ENCODE assay signal across 30 cellular contexts in the genomic region with DNA sequence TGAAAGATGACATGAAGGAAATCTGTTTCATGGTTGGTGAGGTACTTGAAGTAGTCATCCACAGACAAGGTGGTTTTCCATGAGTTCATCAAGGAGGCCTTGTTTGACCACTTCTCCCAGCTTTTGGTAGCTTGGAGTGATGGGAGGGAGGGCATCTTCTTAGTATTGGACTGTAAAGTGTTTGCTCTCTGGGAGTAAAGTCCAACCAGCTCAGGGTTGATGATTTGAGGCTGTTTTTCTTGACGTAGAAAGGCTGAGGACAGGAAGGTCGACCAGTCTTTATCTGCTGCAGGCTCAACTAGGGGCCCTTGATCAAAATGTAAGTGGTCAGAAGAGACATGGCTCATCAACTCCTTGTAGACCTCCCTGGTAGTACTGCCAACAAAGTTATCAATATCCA. TPM values are rescaled to one million over a fixed set of nuclear protein-coding genes. Genes with fewer than 3 reads are reported as not detected.
DNase-seq lines count a peak whose midpoint lies in the region; ATAC-seq lines count a peak whose summit lies in the region.
"Had no signal": no experiment of that assay in that cellular context is flagged by ENCODE, and none has a peak within 500 bp of the region (broad histone marks: within the 10 kb centered on the region; RNA-seq: fewer than 3 reads in every experiment).

No MANE protein-coding gene starts in this region.

- H3K9me3 ChIP-seq in GM23248 (ENCODE audit: low read depth): no peaks in the 10 kb centered on the region
- H3K9me3 ChIP-seq: HAP-1, SJSA1 had no signal

- H4K20me1 ChIP-seq in GM23248 (ENCODE audit: insufficient read depth): no peaks in the 10 kb centered on the region

- H3K9me2 ChIP-seq in GM23248 (ENCODE audit: insufficient read depth): no peaks in the 10 kb centered on the region

- H3K27ac ChIP-seq in GM23248: no peak overlapping the region
- H3K27ac ChIP-seq: 22Rv1, KMS-11, PC-9, SJSA1 had no signal

- CTCF ChIA-PET in activated naive CD4-positive, alpha-beta T cell treated with anti-CD3 and anti-CD28 coated beads, Interleukin-2, amount 10 ng/mL, durations not matched to agents 7 days and 5 days (lab: Charles Lee): interaction anchor here (1.0 to 2.1 kb wide), 3 partner anchors 11 to 87 kb away, joined by 4 to 8 read pairs (median 8); partner anchors contain the start of gene RBM4B

- peaks cover 3% of the 10 kb centered on the region for H3K36me3 Mint-ChIP-seq in activated naive CD4-positive, alpha-beta T cell treated with anti-CD3 and anti-CD28 coated beads, Interleukin-2, amount 10 ng/mL, durations not matched to agents 7 days and 5 days
- peaks cover 5 to 6% of the 10 kb centered on the region in 2 donors for H3K36me3 Mint-ChIP-seq in activated naive CD4-positive, alpha-beta T cell treated with anti-CD3 and anti-CD28 coated beads, Interleukin-2, amount 50 U/mL, for 72 hours
- peaks cover 10% of the 10 kb centered on the region for H3K36me3 Mint-ChIP-seq in stimulated activated effector memory CD8-positive, alpha-beta T cell treated with anti-CD3 and anti-CD28 coated beads, Interleukin-12 subunit alpha, Interleukin-12 subunit beta, amount 100 ng/mL, for 72 hours

- no peaks in the 10 kb centered on the region for H3K36me3 ChIP-seq in GM23248 (ENCODE audit: low read depth)
- H3K36me3 ChIP-seq: HAP-1, SJSA1 had no signal

- peaks cover 38% of the 10 kb centered on the region for H3K79me2 ChIP-seq in GM23248 (ENCODE audit: insufficient read depth)

- peaks cover 12% of the 10 kb centered on the region for H3K27me3 Mint-ChIP-seq in activated naive CD4-positive, alpha-beta T cell treated with anti-CD3 and anti-CD28 coated beads, Interleukin-2, amount 10 ng/mL, durations not matched to agents 7 days and 5 days
- H3K27me3 Mint-ChIP-seq: CD4-positive, alpha-beta memory T cell; IgD-negative memory B cell had no signal

- H3K4me1 Mint-ChIP-seq in activated naive CD4-positive, alpha-beta T cell treated with anti-CD3 and anti-CD28 coated beads, Interleukin-2, amount 10 ng/mL, durations not matched to agents 7 days and 5 days: peaks cover 38% of the 10 kb centered on the region
- peaks cover 37% of the 10 kb centered on the region for H3K4me1 Mint-ChIP-seq in stimulated activated effector memory CD8-positive, alpha-beta T cell treated with anti-CD3 and anti-CD28 coated beads, Interleukin-12 subunit alpha, Interleukin-12 subunit beta, amount 100 ng/mL, for 72 hours

- no peaks in the 10 kb centered on the region for H3K27me3 ChIP-seq in GM23248 (replicated peaks; ENCODE audit: insufficient read depth)
- H3K27me3 ChIP-seq: SJSA1 had no signal

- no peaks in the 10 kb centered on the region for H3K9me3 Mint-ChIP-seq in activated naive CD4-positive, alpha-beta T cell treated with anti-CD3 and anti-CD28 coated beads, Interleukin-2, amount 10 ng/mL, durations not matched to agents 7 days and 5 days
- no peaks in the 10 kb centered on the region for H3K9me3 Mint-ChIP-seq in activated naive CD4-positive, alpha-beta T cell treated with anti-CD3 and anti-CD28 coated beads, Interleukin-2, amount 50 U/mL, for 72 hours
- H3K9me3 Mint-ChIP-seq in stimulated activated effector memory CD8-positive, alpha-beta T cell treated with anti-CD3 and anti-CD28 coated beads, Interleukin-12 subunit alpha, Interleukin-12 subunit beta, amount 100 ng/mL, for 72 hours: no peaks in the 10 kb centered on the region
- H3K9me3 Mint-ChIP-seq: CD4-positive, alpha-beta memory T cell; HFFc6; IgD-negative memory B cell had no signal

- H2AFZ ChIP-seq in GM23248: no peak overlapping the region
- H2AFZ ChIP-seq: GM23338, PC-9 had no signal

- 63 to 68% methylated on average over 2 of the region's 2 CpGs for WGBS in GM23248 (ENCODE audit: low coverage in 1 of 2, low lambda C conversion rate in 2 of 2, missing lambda C conversion rate in 2 of 2), 2 experiments

- H3K27ac Mint-ChIP-seq in activated naive CD4-positive, alpha-beta T cell treated with anti-CD3 and anti-CD28 coated beads, Interleukin-2, amount 10 ng/mL, durations not matched to agents 7 days and 5 days: no peak overlapping the region
- no peak overlapping the region for H3K27ac Mint-ChIP-seq in activated naive CD4-positive, alpha-beta T cell treated with anti-CD3 and anti-CD28 coated beads, Interleukin-2, amount 50 U/mL, for 72 hours
- peak overlapping the region; percentile 97 for H3K27ac Mint-ChIP-seq in stimulated activated effector memory CD8-positive, alpha-beta T cell treated with anti-CD3 and anti-CD28 coated beads, Interleukin-12 subunit alpha, Interleukin-12 subunit beta, amount 100 ng/mL, for 72 hours
- H3K27ac Mint-ChIP-seq: GM23338, HFFc6 had no signal

- no peak for ATAC-seq in activated naive CD4-positive, alpha-beta T cell treated with anti-CD3 and anti-CD28 coated beads, Interleukin-2, amount 50 U/mL, for 72 hours
- ATAC-seq in left lobe of liver (peak; percentile 5), GM21367 (IDR thresholded peaks at IDR 0.05; ENCODE audit: unreplicated experiment) (no peak)
- ATAC-seq in stimulated activated effector memory CD8-positive, alpha-beta T cell treated with anti-CD3 and anti-CD28 coated beads, Interleukin-12 subunit alpha, Interleukin-12 subunit beta, amount 100 ng/mL, for 72 hours: no peak
- ATAC-seq: GM23338 had no signal

- no peak overlapping the region for H3K4me3 ChIP-seq in GM23248
- H3K4me3 ChIP-seq: HAP-1, PC-9, SJSA1 had no signal

- DNase-seq in activated naive CD4-positive, alpha-beta T cell treated with anti-CD3 and anti-CD28 coated beads, Interleukin-2, amount 10 ng/mL, durations not matched to agents 7 days and 5 days: no peak
- DNase-seq in activated naive CD4-positive, alpha-beta T cell treated with anti-CD3 and anti-CD28 coated beads, Interleukin-2, amount 50 U/mL, for 72 hours (ENCODE audit: low spot score in 2 of 2): no peak
- DNase-seq in HuH-7 (ENCODE audit: low spot score) (peak; percentile 84), left lobe of liver (ENCODE audit: low spot score) (no peak), GM23248 (no peak), NCI-H187 (lab: John Stamatoyannopoulos, UW) (no peak)
- DNase-seq in stimulated activated effector memory CD8-positive, alpha-beta T cell treated with anti-CD3 and anti-CD28 coated beads, Interleukin-12 subunit alpha, Interleukin-12 subunit beta, amount 100 ng/mL, for 72 hours (ENCODE audit: low spot score in 2 of 2): no peak
- DNase-seq: ACHN; CD4-positive, alpha-beta memory T cell; DMS 273 treated with DMSO at 0.1 percent for 48 hours; DMS79 treated with DMSO at 0.1 percent for 48 hours; HFFc6; NCI-H1048; NCI-H1417 treated with DMSO at 0.1 percent for 48 hours; NCI-H1930; NCI-H2107; NCI-H446; NCI-H524 treated with DMSO at 0.1 percent for 48 hours; NCI-H82; PC-9; Right ventricle myocardium superior; RPMI8226 had no signal

- H3K4me1 ChIP-seq in GM23248 (ENCODE audit: insufficient read depth): 0 out of 2 replicates have a peak, but pooled peaks cover 8% of the 10 kb centered on the region

- peak overlapping the region; percentile 15 for H3K4me3 Mint-ChIP-seq in activated naive CD4-positive, alpha-beta T cell treated with anti-CD3 and anti-CD28 coated beads, Interleukin-2, amount 10 ng/mL, durations not matched to agents 7 days and 5 days
- peak overlapping the region; percentile 98 for H3K4me3 Mint-ChIP-seq in stimulated activated effector memory CD8-positive, alpha-beta T cell treated with anti-CD3 and anti-CD28 coated beads, Interleukin-12 subunit alpha, Interleukin-12 subunit beta, amount 100 ng/mL, for 72 hours
- H3K4me3 Mint-ChIP-seq: HFFc6 had no signal

- in situ Hi-C loops in GM23248 (cut with MboI): loop anchor here (25.0 kb wide), 1 partner anchor 246 kb away; the partner anchor contains the start of gene RCE1

- no peak overlapping the region for H3K4me2 ChIP-seq in GM23248 (ENCODE audit: unreplicated experiment)
- H3K4me2 ChIP-seq: KMS-11, PC-9 had no signal

- no peaks in the 10 kb centered on the region for H3F3A ChIP-seq in GM23248 (ENCODE audit: insufficient read depth)

- H3K9ac ChIP-seq in GM23248: no peak overlapping the region
- H3K9ac ChIP-seq: KMS-11 had no signal

RNA-seq across cellular contexts. Expression of gene CCDC87, which starts 1.7 kb away (rescaled TPM):
- under 1 TPM; 0.19 to 0.50 TPM for total RNA-seq in activated naive CD4-positive, alpha-beta T cell treated with anti-CD3 and anti-CD28 coated beads, Interleukin-2, amount 50 U/mL, for 72 hours
- 0.10 TPM for total RNA-seq in left lobe of liver
- total RNA-seq in GM23248 (2014; rRNA removed; shearing (Covaris generic)): 0.11 and 0.13 TPM in 2 replicates
- 0.39 and 0.40 TPM in 2 replicates for polyA plus RNA-seq in GM23248 (2016; fragmentation: Nextera tagmentation; extraction: Ambion mirVana)
- total RNA-seq: CD4-positive, alpha-beta memory T cell had no signal
- polyA plus RNA-seq: IgD-negative memory B cell had no signal

RNA-seq across cellular contexts. Expression of gene CCS, which starts 1.8 kb away (rescaled TPM):
- total RNA-seq in activated naive CD4-positive, alpha-beta T cell treated with anti-CD3 and anti-CD28 coated beads, Interleukin-2, amount 50 U/mL, for 72 hours: 10 to 100 TPM; 23.2 to 33.0 TPM
- 68.5 TPM for total RNA-seq in left lobe of liver
- 28.0 and 29.5 TPM in 2 replicates for total RNA-seq in GM23248 (2014; rRNA removed; shearing (Covaris generic))
- polyA plus RNA-seq in GM23248 (2016; fragmentation: Nextera tagmentation; extraction: Ambion mirVana): 44.1 and 44.2 TPM in 2 replicates

RNA-seq across cellular contexts. Expression of gene CTSF, which starts 22.8 kb away (rescaled TPM):
- 10 to 100 TPM in 1 of 2 donors, 1 to 10 TPM in 1; 2.5 to 10.6 TPM for total RNA-seq in activated naive CD4-positive, alpha-beta T cell treated with anti-CD3 and anti-CD28 coated beads, Interleukin-2, amount 50 U/mL, for 72 hours
- total RNA-seq in left lobe of liver: 45.5 TPM
- total RNA-seq in GM23248 (2014; rRNA removed; shearing (Covaris generic)): 67.7 and 72.6 TPM in 2 replicates
- polyA plus RNA-seq in GM23248 (2016; fragmentation: Nextera tagmentation; extraction: Ambion mirVana): 53.6 and 59.2 TPM in 2 replicates

RNA-seq across cellular contexts. Expression of gene RBM14, which starts 25.3 kb away (rescaled TPM):
- total RNA-seq in activated naive CD4-positive, alpha-beta T cell treated with anti-CD3 and anti-CD28 coated beads, Interleukin-2, amount 50 U/mL, for 72 hours: 100 to 1,000 TPM; 147 to 182 TPM
- total RNA-seq in left lobe of liver: 31.5 TPM
- total RNA-seq in GM23248 (2014; rRNA removed; shearing (Covaris generic)): 23.5 and 28.4 TPM in 2 replicates
- 40.6 and 42.6 TPM in 2 replicates for polyA plus RNA-seq in GM23248 (2016; fragmentation: Nextera tagmentation; extraction: Ambion mirVana)

RNA-seq across cellular contexts. Expression of gene ACTN3, which starts 44.5 kb away (rescaled TPM):
- under 1 TPM; 0.31 to 0.57 TPM for total RNA-seq in activated naive CD4-positive, alpha-beta T cell treated with anti-CD3 and anti-CD28 coated beads, Interleukin-2, amount 50 U/mL, for 72 hours
- total RNA-seq in left lobe of liver: not detected
- not detected in 2 replicates for total RNA-seq in GM23248 (2014; rRNA removed; shearing (Covaris generic))
- not detected in 2 replicates for polyA plus RNA-seq in GM23248 (2016; fragmentation: Nextera tagmentation; extraction: Ambion mirVana)
- total RNA-seq: PC-9, Right ventricle myocardium superior, SJSA1 had no signal
- polyA plus RNA-seq: BJ; CD4-positive, alpha-beta memory T cell; IgD-negative memory B cell had no signal
